In the genomic region with DNA sequence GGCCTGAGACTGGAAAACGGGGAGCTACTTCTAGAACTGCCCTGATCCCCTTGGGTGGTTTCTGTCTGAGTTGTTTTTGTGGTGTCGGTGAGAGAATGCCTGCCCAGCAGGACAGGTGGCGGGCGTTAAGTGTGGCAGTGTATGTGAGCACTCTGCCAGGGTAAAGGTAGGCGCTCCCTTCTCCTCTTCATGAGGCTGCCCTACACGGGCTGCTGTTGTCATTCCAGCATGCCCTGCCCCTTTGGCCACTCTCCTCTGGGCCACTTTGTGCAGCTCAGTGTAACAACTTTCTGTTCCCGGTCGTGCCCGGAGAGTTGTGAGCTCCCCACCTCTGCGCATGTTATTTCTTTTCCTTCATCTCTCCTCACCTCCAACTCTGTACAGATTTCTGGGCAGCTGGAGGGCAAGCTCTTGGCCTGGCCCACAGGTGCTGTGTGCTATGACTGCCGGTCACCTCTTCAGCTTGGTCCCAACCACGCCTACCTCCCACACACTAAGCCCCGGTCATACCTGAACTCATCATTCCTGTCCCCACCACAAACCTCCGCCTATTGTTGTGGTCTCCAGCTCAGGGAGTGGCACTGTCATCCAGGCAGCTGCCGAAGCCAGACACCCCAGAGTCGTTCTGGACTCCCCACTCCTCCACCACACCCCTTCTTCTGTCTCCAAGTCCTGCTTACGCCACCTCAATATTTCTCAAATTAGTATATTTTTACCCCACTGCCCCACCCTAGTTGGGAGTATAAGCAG, we compare ENCODE assay signal across 10 cellular contexts.
A peak's percentile ranks its signal among the peaks of the same experiment; 100 is the strongest.
DNase-seq lines count a peak whose midpoint lies in the region; ATAC-seq and TF ChIP-seq lines count a peak whose summit lies in the region.
"Had no signal": no experiment of that assay in that cellular context is flagged by ENCODE, and none has a peak within 500 bp of the region (broad histone marks: within the 10 kb centered on the region; RNA-seq: fewer than 3 reads in every experiment).

No MANE protein-coding gene starts in this region.

- ATAC-seq in activated CD8-positive, alpha-beta memory T cell treated with anti-CD3 and anti-CD28 coated beads, Interleukin-2, amount 10 ng/mL, durations not matched to agents 7 days and 5 days = peak; percentile 47
- no peak for ATAC-seq in GM18873 (IDR thresholded peaks at IDR 0.05; ENCODE audit: low FRiP score, unreplicated experiment)

- H2AFZ ChIP-seq in PC-9 = no peak overlapping the region

- intact Hi-C loops in PC-9 (cut with micrococcal nuclease; ENCODE audit: unreplicated experiment) (loop anchor here (1.0 kb wide), 1 partner anchor 68 kb away; no protein-coding TSS in a partner anchor), stomach (cut with DNase I; ENCODE audit: low total_unique reads) (no loop called here)

- H3K36me3 ChIP-seq in PC-9 (ENCODE audit: low read depth) (no peaks in the 10 kb centered on the region; the same call in 1 of the 2 replicates), stomach (no peaks in the 10 kb centered on the region)

- H3K27ac ChIP-seq in PC-9 (no peak overlapping the region), stomach (peak overlapping the region in 3 of 5 donors; percentile 17 to 34 (median 23))

- H3K27ac Mint-ChIP-seq in activated CD8-positive, alpha-beta memory T cell treated with anti-CD3 and anti-CD28 coated beads, Interleukin-2, amount 10 ng/mL, durations not matched to agents 7 days and 5 days = no peak overlapping the region

- TF ChIP-seq POLR2A in stomach (IDR thresholded peaks at IDR 0.05) = no peak

- H3K4me2 ChIP-seq in PC-9 = no peak overlapping the region

- TF ChIP-seq CTCF in PC-9 (conservative IDR thresholded peaks at IDR 0.05) (no peak), stomach (IDR thresholded peaks at IDR 0.05) (no peak)

- TF ChIP-seq EP300 in stomach (IDR thresholded peaks at IDR 0.05) = no peak

- BruUV-seq in PC-9 (replicated peaks; lab: Mats Ljungman, UMichigan) = TSS peak; percentile 24

- POLR2A ChIA-PET in PC-9 (lab: Charles Lee; ENCODE audit: unreplicated experiment) = interaction anchor here (0.6 to 1.2 kb wide), 3 partner anchors 61 to 414 kb away, joined by 4 to 23 read pairs (median 6); partner anchors contain the start of gene GADD45A

- no peaks in the 10 kb centered on the region for H3K9me2 ChIP-seq in PC-9 (ENCODE audit: insufficient read depth)

- H3K9me3 Mint-ChIP-seq in activated CD8-positive, alpha-beta memory T cell treated with anti-CD3 and anti-CD28 coated beads, Interleukin-2, amount 10 ng/mL, durations not matched to agents 7 days and 5 days (ENCODE audit: low read depth) = no peaks in the 10 kb centered on the region

- DNase-seq in activated CD8-positive, alpha-beta memory T cell treated with anti-CD3 and anti-CD28 coated beads, Interleukin-2, amount 10 ng/mL, durations not matched to agents 7 days and 5 days = no peak
- no peak for DNase-seq in activated CD8-positive, alpha-beta memory T cell treated with anti-CD3 and anti-CD28 coated beads, Interleukin-2, amount 50 U/mL, for 4 hours
- DNase-seq in PC-9 = peak; percentile 33 to 75
- peak; percentile 54 for DNase-seq in glomerular visceral epithelial cell (ENCODE audit: extremely low spot score)
- DNase-seq in stomach = no peak
- no peak for DNase-seq in NCI-H774 (lab: John Stamatoyannopoulos, UW)
- no peak for DNase-seq in RPMI8226
- DNase-seq: caudate nucleus, NCI-H1105 had no signal

- 68 to 81% (median 77%) methylated on average over 16 to 17 of the region's 17 CpGs for WGBS in stomach, 5 donors

- H3K4me3 Mint-ChIP-seq in activated CD8-positive, alpha-beta memory T cell treated with anti-CD3 and anti-CD28 coated beads, Interleukin-2, amount 10 ng/mL, durations not matched to agents 7 days and 5 days = no peak overlapping the region

- H3K4me1 ChIP-seq in PC-9 (replicated peaks; ENCODE audit: insufficient read depth) (peaks cover 43% of the 10 kb centered on the region), stomach (peaks cover 24 to 76% (median 48%) of the 10 kb centered on the region in 4 donors)

- peaks cover 32% of the 10 kb centered on the region for H3F3A ChIP-seq in PC-9 (ENCODE audit: insufficient read depth, low read depth)

- H3K4me1 Mint-ChIP-seq in activated CD8-positive, alpha-beta memory T cell treated with anti-CD3 and anti-CD28 coated beads, Interleukin-2, amount 10 ng/mL, durations not matched to agents 7 days and 5 days = peaks cover 17% of the 10 kb centered on the region

- H3K27me3 ChIP-seq in PC-9 (ENCODE audit: insufficient read depth, low read depth) = no peaks in the 10 kb centered on the region
- no peaks in the 10 kb centered on the region for H3K27me3 ChIP-seq in stomach

- no peaks in the 10 kb centered on the region for H3K36me3 Mint-ChIP-seq in activated CD8-positive, alpha-beta memory T cell treated with anti-CD3 and anti-CD28 coated beads, Interleukin-2, amount 10 ng/mL, durations not matched to agents 7 days and 5 days

- CTCF ChIA-PET in activated CD8-positive, alpha-beta memory T cell treated with anti-CD3 and anti-CD28 coated beads, Interleukin-2, amount 10 ng/mL, durations not matched to agents 7 days and 5 days (lab: Charles Lee) = interaction anchor here (0.5 to 2.8 kb wide), 4 partner anchors 12 to 221 kb away, joined by 3 to 10 read pairs (median 5); no protein-coding TSS in a partner anchor
- CTCF ChIA-PET in PC-9 (lab: Charles Lee) = interaction anchor here (0.6 to 1.1 kb wide), 5 partner anchors 13 to 221 kb away, joined by 3 to 4 read pairs (median 3); no protein-coding TSS in a partner anchor

- no peaks in the 10 kb centered on the region for H4K20me1 ChIP-seq in PC-9 (ENCODE audit: insufficient read depth)

- peaks cover 18% of the 10 kb centered on the region for H3K79me2 ChIP-seq in PC-9 (ENCODE audit: low read depth)

- H3K27me3 Mint-ChIP-seq in activated CD8-positive, alpha-beta memory T cell treated with anti-CD3 and anti-CD28 coated beads, Interleukin-2, amount 10 ng/mL, durations not matched to agents 7 days and 5 days = peaks cover 8% of the 10 kb centered on the region

- H3K9me3 ChIP-seq in PC-9 (ENCODE audit: insufficient read depth, low read depth) = no peaks in the 10 kb centered on the region
- no peaks in the 10 kb centered on the region for H3K9me3 ChIP-seq in stomach

- no peak overlapping the region for H3K4me3 ChIP-seq in PC-9
- H3K4me3 ChIP-seq in stomach = no peak overlapping the region

Comparison
In these comparisons a context has a peak if more than half of its experiments do, and no peak if none do; other contexts are left out.
1. DNase-seq: peak in PC-9 (2 of 2) and glomerular visceral epithelial cell (single experiment); none in activated CD8-positive, alpha-beta memory T cell treated with anti-CD3 and anti-CD28 coated beads, Interleukin-2, amount 10 ng/mL, durations not matched to agents 7 days and 5 days (single experiment), activated CD8-positive, alpha-beta memory T cell treated with anti-CD3 and anti-CD28 coated beads, Interleukin-2, amount 50 U/mL, for 4 hours (single experiment), stomach (single experiment), NCI-H774 (single experiment) and RPMI8226 (single experiment).